8 cellular contexts compared by ENCODE assay signal in genomic region chr3:172595648-172596393, GRCh38.
DNase-seq lines count a peak whose midpoint lies in the region; ATAC-seq and TF ChIP-seq lines count a peak whose summit lies in the region.

No MANE protein-coding gene starts in this region.

- peak overlapping the region; percentile 72 for H3K4me3 Mint-ChIP-seq in activated CD4-positive, alpha-beta memory T cell treated with anti-CD3 and anti-CD28 coated beads, Interleukin-2, amount 10 ng/mL, durations not matched to agents 7 days and 5 days
- no peak overlapping the region for H3K4me3 Mint-ChIP-seq in neural progenitor cell

- H3K4me3 ChIP-seq in A673 (ENCODE audit: low read depth, low read length, poor library complexity, severe bottlenecking) (peak overlapping the region; percentile 29), GM12875 (ENCODE audit: low read depth, low read length) (no peak overlapping the region), fibroblast of lung (replicated peaks in 1 of 4; ENCODE audit: control extremely low read depth in 1 of 4, insufficient read depth in 1 of 4, low read depth in 3 of 4, low read length in 4 of 4) (no peak overlapping the region), neural progenitor cell (no peak overlapping the region)

- H3K36me3 ChIP-seq in A673 (ENCODE audit: insufficient read depth, low read length, poor library complexity, severe bottlenecking): no peaks in the 10 kb centered on the region
- no peaks in the 10 kb centered on the region for H3K36me3 ChIP-seq in fibroblast of lung (ENCODE audit: control insufficient read depth, insufficient read depth, low read length)
- no peaks in the 10 kb centered on the region for H3K36me3 ChIP-seq in neural progenitor cell

- no TSS peak for BruUV-seq in A673 (replicated peaks; lab: Mats Ljungman, UMichigan)

- H3K4me1 ChIP-seq in A673 (ENCODE audit: insufficient read depth, low read length, poor library complexity, severe bottlenecking) (no peaks in the 10 kb centered on the region), fibroblast of lung (ENCODE audit: control insufficient read depth, extremely low read depth, insufficient read depth, low read length) (no peaks in the 10 kb centered on the region), neural progenitor cell (no peaks in the 10 kb centered on the region)

- no peak overlapping the region for H3K27ac ChIP-seq in A673 (ENCODE audit: low read depth, low read length, poor library complexity, severe bottlenecking)
- no peak overlapping the region for H3K27ac ChIP-seq in fibroblast of lung (ENCODE audit: insufficient read depth, low read length)
- no peak overlapping the region for H3K27ac ChIP-seq in neural progenitor cell

- peak; percentile 84 for TF ChIP-seq CTCF in A673 (conservative IDR thresholded peaks at IDR 0.05; ENCODE audit: low read depth, low read length)
- TF ChIP-seq CTCF in GM12875 (IDR thresholded peaks at IDR 0.05; ENCODE audit: borderline replicate concordance, insufficient read depth, low read depth, low read length): peak; percentile 68; the same call in 1 of the 2 replicates
- TF ChIP-seq CTCF in fibroblast of lung (conservative IDR thresholded peaks at IDR 0.05 in 1 of 2, IDR thresholded peaks at IDR 0.05 in 1 of 2; ENCODE audit: low read depth in 1 of 2, low read length in 2 of 2): peak; percentile 55 to 66
- TF ChIP-seq CTCF in neural progenitor cell (IDR thresholded peaks at IDR 0.05): peak; percentile 68

- peak; percentile 33 for ATAC-seq in HG02798 (IDR thresholded peaks at IDR 0.05; ENCODE audit: poor library complexity, unreplicated experiment)

- no peaks in the 10 kb centered on the region for H3K27me3 Mint-ChIP-seq in activated CD4-positive, alpha-beta memory T cell treated with anti-CD3 and anti-CD28 coated beads, Interleukin-2, amount 10 ng/mL, durations not matched to agents 7 days and 5 days
- H3K27me3 Mint-ChIP-seq in neural progenitor cell (ENCODE audit: insufficient read depth, low read depth): peaks cover 7% of the 10 kb centered on the region

- no peaks in the 10 kb centered on the region for H3K9me3 ChIP-seq in A673 (ENCODE audit: low read depth, low read length, poor library complexity, severe bottlenecking)
- H3K9me3 ChIP-seq in fibroblast of lung (ENCODE audit: control insufficient read depth, insufficient read depth, low read depth, low read length): no peaks in the 10 kb centered on the region
- H3K9me3 ChIP-seq in neural progenitor cell (ENCODE audit: low read depth): no peaks in the 10 kb centered on the region

- H3K27me3 ChIP-seq in A673 (replicated peaks; ENCODE audit: insufficient read depth, low read depth, low read length, poor library complexity) (no peaks in the 10 kb centered on the region), fibroblast of lung (ENCODE audit: control insufficient read depth, insufficient read depth, low read length) (no peaks in the 10 kb centered on the region), neural progenitor cell (no peaks in the 10 kb centered on the region)

- H3K27ac Mint-ChIP-seq in activated CD4-positive, alpha-beta memory T cell treated with anti-CD3 and anti-CD28 coated beads, Interleukin-2, amount 10 ng/mL, durations not matched to agents 7 days and 5 days: peak overlapping the region; percentile 76
- H3K27ac Mint-ChIP-seq in neural progenitor cell: no peak overlapping the region

- H3K4me2 ChIP-seq in fibroblast of lung (ENCODE audit: extremely low read depth, insufficient read depth, low read length) (no peak overlapping the region), neural progenitor cell (no peak overlapping the region)

- H3K36me3 Mint-ChIP-seq in activated CD4-positive, alpha-beta memory T cell treated with anti-CD3 and anti-CD28 coated beads, Interleukin-2, amount 10 ng/mL, durations not matched to agents 7 days and 5 days (ENCODE audit: low read depth): peaks cover 13% of the 10 kb centered on the region
- H3K36me3 Mint-ChIP-seq in neural progenitor cell: no peaks in the 10 kb centered on the region

- CTCF ChIA-PET in A673 (lab: Charles Lee): interaction anchor here (1.0 to 1.1 kb wide), 2 partner anchors 11 to 134 kb away, joined by 3 read pairs; no protein-coding TSS in a partner anchor
- CTCF ChIA-PET in activated CD4-positive, alpha-beta memory T cell treated with anti-CD3 and anti-CD28 coated beads, Interleukin-2, amount 10 ng/mL, durations not matched to agents 7 days and 5 days (lab: Charles Lee): interaction anchor here (0.6 to 8.0 kb wide), 47 partner anchors 9 to 263 kb away, joined by 3 to 98 read pairs (median 5); partner anchors contain the start of gene TNFSF10

- peaks cover 60% of the 10 kb centered on the region for H3K4me1 Mint-ChIP-seq in activated CD4-positive, alpha-beta memory T cell treated with anti-CD3 and anti-CD28 coated beads, Interleukin-2, amount 10 ng/mL, durations not matched to agents 7 days and 5 days
- peaks cover 2% of the 10 kb centered on the region for H3K4me1 Mint-ChIP-seq in neural progenitor cell

- H3K9ac ChIP-seq in fibroblast of lung (ENCODE audit: insufficient read depth, low read length): no peak overlapping the region
- no peak overlapping the region for H3K9ac ChIP-seq in neural progenitor cell

- no peaks in the 10 kb centered on the region for H3F3A ChIP-seq in neural progenitor cell (ENCODE audit: low read depth)

- H4K20me1 ChIP-seq in fibroblast of lung (ENCODE audit: control insufficient read depth, extremely low read depth, insufficient read depth, low read length) (no peaks in the 10 kb centered on the region), neural progenitor cell (ENCODE audit: low read depth) (no peaks in the 10 kb centered on the region)

- no peaks in the 10 kb centered on the region for H3K79me2 ChIP-seq in fibroblast of lung (ENCODE audit: control insufficient read depth, insufficient read depth, low read length)
- no peaks in the 10 kb centered on the region for H3K79me2 ChIP-seq in neural progenitor cell (ENCODE audit: low read depth)

- intact Hi-C loops in A673 (cut with micrococcal nuclease; ENCODE audit: unreplicated experiment): loop anchor here (1.0 kb wide), 1 partner anchor 106 kb away; no protein-coding TSS in a partner anchor

- H3K9me3 Mint-ChIP-seq in activated CD4-positive, alpha-beta memory T cell treated with anti-CD3 and anti-CD28 coated beads, Interleukin-2, amount 10 ng/mL, durations not matched to agents 7 days and 5 days: peaks cover 3% of the 10 kb centered on the region
- no peaks in the 10 kb centered on the region for H3K9me3 Mint-ChIP-seq in neural progenitor cell

- H2AFZ ChIP-seq in fibroblast of lung (ENCODE audit: low read length) (no peak overlapping the region), neural progenitor cell (replicated peaks) (peak overlapping the region; percentile 46)

- DNase-seq in A673 (ENCODE audit: low spot score): peak; percentile 69
- DNase-seq in NCI-H2196 treated with DMSO at 0.1 percent for 48 hours (lab: John Stamatoyannopoulos, UW; ENCODE audit: unreplicated experiment): peak; percentile 77
- DNase-seq in activated CD4-positive, alpha-beta memory T cell treated with anti-CD3 and anti-CD28 coated beads, Interleukin-2, amount 10 ng/mL, durations not matched to agents 7 days and 5 days: peak; percentile 51
- peak; percentile 46 to 55 for DNase-seq in fibroblast of lung (ENCODE audit: low read depth in 2 of 2)
- DNase-seq in neural progenitor cell (ENCODE audit: low spot score): peak; percentile 60
- DNase-seq in AG08396 (ENCODE audit: low spot score): no peak

- POLR2A ChIA-PET in A673 (lab: Charles Lee; ENCODE audit: low non-redundant PET): interaction anchor here (0.6 kb wide), 1 partner anchor 24 kb away, joined by 9 read pairs; no protein-coding TSS in a partner anchor
- POLR2A ChIA-PET in activated CD4-positive, alpha-beta memory T cell treated with anti-CD3 and anti-CD28 coated beads, Interleukin-2, amount 10 ng/mL, durations not matched to agents 7 days and 5 days (lab: Charles Lee): interaction anchor here (0.7 to 9.0 kb wide), 14 partner anchors 13 to 1105 kb away, joined by 3 to 149 read pairs (median 4); partner anchors contain the start of gene TNFSF10
